ENCODE assay signal across 1 cellular context in genomic region chr9:136799079-136799853, GRCh38.
TF ChIP-seq lines count a peak whose summit lies in the region.

No MANE protein-coding gene starts in this region.

TF ChIP-seq in HepG2, 621 proteins besides CTCF, POLR2A, EP300 and RAD21 (continued from another document and continues in another):
- no peak; the same call in 1 of the 2 replicates for TF ChIP-seq E2F2 (CRISPR knock-in tag; IDR thresholded peaks at IDR 0.05; ENCODE audit: borderline replicate concordance)
- TF ChIP-seq FUBP1 (CRISPR knock-in tag; IDR thresholded peaks at IDR 0.05; ENCODE audit: borderline replicate concordance): no peak
- TF ChIP-seq CENPT (CRISPR knock-in tag; IDR thresholded peaks at IDR 0.05; ENCODE audit: low read depth): no peak
- TF ChIP-seq ZNF672 (CRISPR knock-in tag; IDR thresholded peaks at IDR 0.05): peak; percentile 72; the same call in 1 of the 2 replicates
- no peak for TF ChIP-seq ARNT2 (CRISPR knock-in tag; IDR thresholded peaks at IDR 0.05; ENCODE audit: low read depth)
- 0 out of 2 replicates have a peak, but pooled peaks have one; percentile 67 for TF ChIP-seq KDM4B (CRISPR knock-in tag; IDR thresholded peaks at IDR 0.05)
- 0 out of 2 replicates have a peak, but pooled peaks have one; percentile 39 for TF ChIP-seq MYNN (CRISPR knock-in tag; IDR thresholded peaks at IDR 0.05; ENCODE audit: low read depth)
- no peak for TF ChIP-seq KLF13 (CRISPR knock-in tag; IDR thresholded peaks at IDR 0.05)
- TF ChIP-seq HNF4A (CRISPR knock-in tag; IDR thresholded peaks at IDR 0.05): peak; percentile 71
- TF ChIP-seq, protein P1, sequence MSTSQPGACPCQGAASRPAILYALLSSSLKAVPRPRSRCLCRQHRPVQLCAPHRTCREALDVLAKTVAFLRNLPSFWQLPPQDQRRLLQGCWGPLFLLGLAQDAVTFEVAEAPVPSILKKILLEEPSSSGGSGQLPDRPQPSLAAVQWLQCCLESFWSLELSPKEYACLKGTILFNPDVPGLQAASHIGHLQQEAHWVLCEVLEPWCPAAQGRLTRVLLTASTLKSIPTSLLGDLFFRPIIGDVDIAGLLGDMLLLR (CRISPR knock-in tag; IDR thresholded peaks at IDR 0.05): no peak; the same call in 1 of the 2 replicates
- TF ChIP-seq NFIB (CRISPR knock-in tag; IDR thresholded peaks at IDR 0.05; ENCODE audit: borderline replicate concordance): peak; percentile 79; the same call in 1 of the 2 replicates
- no peak for TF ChIP-seq TEAD2 (CRISPR knock-in tag; IDR thresholded peaks at IDR 0.05)
- TF ChIP-seq ATF7-NPFF (CRISPR knock-in tag; IDR thresholded peaks at IDR 0.05; ENCODE audit: low read depth): no peak
- TF ChIP-seq KLF6 (CRISPR knock-in tag; IDR thresholded peaks at IDR 0.05): no peak
- no peak for TF ChIP-seq RFXANK (CRISPR knock-in tag; IDR thresholded peaks at IDR 0.05)
- TF ChIP-seq CSRNP1 (CRISPR knock-in tag; IDR thresholded peaks at IDR 0.05): no peak; the same call in 1 of the 2 replicates
- TF ChIP-seq CEBPB (IDR thresholded peaks at IDR 0.05; ENCODE audit: borderline replicate concordance, low read depth, low read length): no peak
- TF ChIP-seq, protein P2, sequence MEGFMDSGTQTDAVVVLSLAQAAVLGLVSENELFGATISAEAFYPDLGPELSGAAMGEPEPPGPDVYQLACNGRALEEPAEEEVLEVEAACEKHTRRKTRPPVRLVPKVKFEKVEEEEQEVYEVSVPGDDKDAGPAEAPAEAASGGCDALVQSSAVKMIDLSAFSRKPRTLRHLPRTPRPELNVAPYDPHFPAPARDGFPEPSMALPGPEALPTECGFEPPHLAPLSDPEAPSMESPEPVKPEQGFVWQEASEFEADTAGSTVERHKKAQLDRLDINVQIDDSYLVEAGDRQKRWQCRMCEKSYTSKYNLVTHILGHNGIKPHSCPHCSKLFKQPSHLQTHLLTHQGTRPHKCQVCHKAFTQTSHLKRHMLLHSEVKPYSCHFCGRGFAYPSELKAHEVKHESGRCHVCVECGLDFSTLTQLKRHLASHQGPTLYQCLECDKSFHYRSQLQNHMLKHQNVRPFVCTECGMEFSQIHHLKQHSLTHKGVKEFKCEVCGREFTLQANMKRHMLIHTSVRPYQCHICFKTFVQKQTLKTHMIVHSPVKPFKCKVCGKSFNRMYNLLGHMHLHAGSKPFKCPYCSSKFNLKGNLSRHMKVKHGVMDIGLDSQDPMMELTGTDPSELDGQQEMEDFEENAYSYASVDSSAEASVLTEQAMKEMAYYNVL (CRISPR knock-in tag; IDR thresholded peaks at IDR 0.05; ENCODE audit: borderline replicate concordance): 0 out of 2 replicates have a peak, but pooled peaks have one; percentile 40
- TF ChIP-seq HMGA1 (CRISPR knock-in tag; conservative IDR thresholded peaks at IDR 0.05): no peak
- TF ChIP-seq, protein P3, sequence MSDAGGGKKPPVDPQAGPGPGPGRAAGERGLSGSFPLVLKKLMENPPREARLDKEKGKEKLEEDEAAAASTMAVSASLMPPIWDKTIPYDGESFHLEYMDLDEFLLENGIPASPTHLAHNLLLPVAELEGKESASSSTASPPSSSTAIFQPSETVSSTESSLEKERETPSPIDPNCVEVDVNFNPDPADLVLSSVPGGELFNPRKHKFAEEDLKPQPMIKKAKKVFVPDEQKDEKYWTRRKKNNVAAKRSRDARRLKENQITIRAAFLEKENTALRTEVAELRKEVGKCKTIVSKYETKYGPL (CRISPR knock-in tag; IDR thresholded peaks at IDR 0.05): 0 out of 2 replicates have a peak, but pooled peaks have one; percentile 11
- TF ChIP-seq, protein P4, sequence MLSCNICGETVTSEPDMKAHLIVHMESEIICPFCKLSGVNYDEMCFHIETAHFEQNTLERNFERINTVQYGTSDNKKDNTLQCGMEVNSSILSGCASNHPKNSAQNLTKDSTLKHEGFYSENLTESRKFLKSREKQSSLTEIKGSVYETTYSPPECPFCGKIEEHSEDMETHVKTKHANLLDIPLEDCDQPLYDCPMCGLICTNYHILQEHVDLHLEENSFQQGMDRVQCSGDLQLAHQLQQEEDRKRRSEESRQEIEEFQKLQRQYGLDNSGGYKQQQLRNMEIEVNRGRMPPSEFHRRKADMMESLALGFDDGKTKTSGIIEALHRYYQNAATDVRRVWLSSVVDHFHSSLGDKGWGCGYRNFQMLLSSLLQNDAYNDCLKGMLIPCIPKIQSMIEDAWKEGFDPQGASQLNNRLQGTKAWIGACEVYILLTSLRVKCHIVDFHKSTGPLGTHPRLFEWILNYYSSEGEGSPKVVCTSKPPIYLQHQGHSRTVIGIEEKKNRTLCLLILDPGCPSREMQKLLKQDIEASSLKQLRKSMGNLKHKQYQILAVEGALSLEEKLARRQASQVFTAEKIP (CRISPR knock-in tag; IDR thresholded peaks at IDR 0.05; ENCODE audit: borderline replicate concordance): no peak
- TF ChIP-seq PRDM10 (CRISPR knock-in tag; IDR thresholded peaks at IDR 0.05; ENCODE audit: low read depth): peak; percentile 41; the same call in 1 of the 2 replicates
- TF ChIP-seq PAX8 (CRISPR knock-in tag; IDR thresholded peaks at IDR 0.05; ENCODE audit: borderline replicate concordance): peak; percentile 79; the same call in 1 of the 2 replicates
- TF ChIP-seq, protein P5, sequence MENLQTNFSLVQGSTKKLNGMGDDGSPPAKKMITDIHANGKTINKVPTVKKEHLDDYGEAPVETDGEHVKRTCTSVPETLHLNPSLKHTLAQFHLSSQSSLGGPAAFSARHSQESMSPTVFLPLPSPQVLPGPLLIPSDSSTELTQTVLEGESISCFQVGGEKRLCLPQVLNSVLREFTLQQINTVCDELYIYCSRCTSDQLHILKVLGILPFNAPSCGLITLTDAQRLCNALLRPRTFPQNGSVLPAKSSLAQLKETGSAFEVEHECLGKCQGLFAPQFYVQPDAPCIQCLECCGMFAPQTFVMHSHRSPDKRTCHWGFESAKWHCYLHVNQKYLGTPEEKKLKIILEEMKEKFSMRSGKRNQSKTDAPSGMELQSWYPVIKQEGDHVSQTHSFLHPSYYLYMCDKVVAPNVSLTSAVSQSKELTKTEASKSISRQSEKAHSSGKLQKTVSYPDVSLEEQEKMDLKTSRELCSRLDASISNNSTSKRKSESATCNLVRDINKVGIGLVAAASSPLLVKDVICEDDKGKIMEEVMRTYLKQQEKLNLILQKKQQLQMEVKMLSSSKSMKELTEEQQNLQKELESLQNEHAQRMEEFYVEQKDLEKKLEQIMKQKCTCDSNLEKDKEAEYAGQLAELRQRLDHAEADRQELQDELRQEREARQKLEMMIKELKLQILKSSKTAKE (CRISPR knock-in tag; IDR thresholded peaks at IDR 0.05; ENCODE audit: borderline replicate concordance): peak; percentile 67; the same call in 1 of the 2 replicates
- peak; percentile 15; the same call in 1 of the 2 replicates for TF ChIP-seq ZNF589 (CRISPR knock-in tag; conservative IDR thresholded peaks at IDR 0.05)
- TF ChIP-seq, protein P6, sequence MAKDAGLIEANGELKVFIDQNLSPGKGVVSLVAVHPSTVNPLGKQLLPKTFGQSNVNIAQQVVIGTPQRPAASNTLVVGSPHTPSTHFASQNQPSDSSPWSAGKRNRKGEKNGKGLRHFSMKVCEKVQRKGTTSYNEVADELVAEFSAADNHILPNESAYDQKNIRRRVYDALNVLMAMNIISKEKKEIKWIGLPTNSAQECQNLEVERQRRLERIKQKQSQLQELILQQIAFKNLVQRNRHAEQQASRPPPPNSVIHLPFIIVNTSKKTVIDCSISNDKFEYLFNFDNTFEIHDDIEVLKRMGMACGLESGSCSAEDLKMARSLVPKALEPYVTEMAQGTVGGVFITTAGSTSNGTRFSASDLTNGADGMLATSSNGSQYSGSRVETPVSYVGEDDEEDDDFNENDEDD (CRISPR knock-in tag; IDR thresholded peaks at IDR 0.05; ENCODE audit: borderline replicate concordance): peak; percentile 79
- peak; percentile 91; the same call in 1 of the 2 replicates for TF ChIP-seq ZNF704 (CRISPR knock-in tag; IDR thresholded peaks at IDR 0.05; ENCODE audit: borderline replicate concordance)
- TF ChIP-seq MTA3 (CRISPR knock-in tag; IDR thresholded peaks at IDR 0.05): no peak
- no peak; the same call in 1 of the 2 replicates for TF ChIP-seq NFYB (CRISPR knock-in tag; IDR thresholded peaks at IDR 0.05)
